In the genomic region with DNA sequence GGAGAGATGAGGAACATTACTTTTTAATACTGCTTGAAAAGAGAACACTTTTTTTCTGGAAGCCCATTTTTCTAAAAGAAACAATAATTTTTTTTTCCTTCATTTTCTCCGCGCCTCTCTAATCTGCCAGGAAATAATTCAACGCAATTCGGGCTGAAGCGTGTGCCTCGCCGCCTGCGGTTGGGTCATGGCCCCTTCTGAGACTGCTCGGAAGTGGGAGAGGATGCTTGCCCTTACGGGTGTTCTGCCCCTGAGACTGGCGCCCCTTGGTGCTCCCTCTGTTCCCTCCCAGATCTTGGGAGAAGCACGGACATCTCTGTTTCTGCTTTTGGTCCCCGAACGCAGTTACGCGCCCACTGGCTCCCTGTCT, we compare ENCODE assay signal across 8 cellular contexts. TPM values are rescaled to one million over a fixed set of nuclear protein-coding genes. Genes with fewer than 3 reads are reported as not detected.
DNase-seq lines count a peak whose midpoint lies in the region; ATAC-seq and TF ChIP-seq lines count a peak whose summit lies in the region.

No MANE protein-coding gene starts in this region.

- no peak for TF ChIP-seq POLR2A in lower leg skin (IDR thresholded peaks at IDR 0.05)

- no peaks in the 10 kb centered on the region for H3K36me3 Mint-ChIP-seq in activated T-helper 2 cell treated with anti-CD3 and anti-CD28 coated beads, Interferon-gamma antibody, Interleukin-2, Interleukin-4, amounts not matched to agents 10 μg/mL and 5 μg/mL and 100 μg/mL, durations not matched to agents 14 hours and 24 hours and 36 hours (ENCODE audit: low read depth)

- H3K9me3 Mint-ChIP-seq in activated T-helper 2 cell treated with anti-CD3 and anti-CD28 coated beads, Interferon-gamma antibody, Interleukin-2, Interleukin-4, amounts not matched to agents 10 μg/mL and 5 μg/mL and 100 μg/mL, durations not matched to agents 14 hours and 24 hours and 36 hours, result no peaks in the 10 kb centered on the region

- ATAC-seq in Right ventricle myocardium superior (ENCODE audit: poor library complexity) (peak; percentile 14), Right ventricle myocardium inferior (no peak), upper lobe of right lung (no peak), GM18520 (IDR thresholded peaks at IDR 0.05; ENCODE audit: unreplicated experiment) (no peak)

- TF ChIP-seq CTCF in lower leg skin (IDR thresholded peaks at IDR 0.05) (no peak), upper lobe of right lung (IDR thresholded peaks at IDR 0.05) (no peak)

- H3K4me3 ChIP-seq in lower leg skin (ENCODE audit: low read depth, poor library complexity, severe bottlenecking) (peak overlapping the region; percentile 10), upper lobe of right lung (peak overlapping the region; percentile 46)

- no peak overlapping the region for H3K27ac ChIP-seq in upper lobe of right lung

- H3K27me3 Mint-ChIP-seq in activated T-helper 2 cell treated with anti-CD3 and anti-CD28 coated beads, Interferon-gamma antibody, Interleukin-2, Interleukin-4, amounts not matched to agents 10 μg/mL and 5 μg/mL and 100 μg/mL, durations not matched to agents 14 hours and 24 hours and 36 hours (ENCODE audit: low read depth), result peaks cover 55% of the 10 kb centered on the region

- intact Hi-C loops in Right ventricle myocardium superior (cut with DNase I) (no loop called here), Right ventricle myocardium inferior (cut with DNase I) (no loop called here), lower leg skin (cut with DNase I; ENCODE audit: low total_unique reads) (no loop called here), upper lobe of right lung (cut with DNase I) (no loop called here)
- intact Hi-C loops in activated T-helper 2 cell treated with anti-CD3 and anti-CD28 coated beads, Interferon-gamma antibody, Interleukin-2, Interleukin-4, amounts not matched to agents 10 μg/mL and 5 μg/mL and 100 μg/mL, durations not matched to agents 14 hours and 24 hours and 36 hours (cut with micrococcal nuclease), result loop anchor here (10.0 kb wide), 1 partner anchor 1001 kb away; a partner anchor contains a TSS

- peak overlapping the region; percentile 13 for H3K4me3 Mint-ChIP-seq in activated T-helper 2 cell treated with anti-CD3 and anti-CD28 coated beads, Interferon-gamma antibody, Interleukin-2, Interleukin-4, amounts not matched to agents 10 μg/mL and 5 μg/mL and 100 μg/mL, durations not matched to agents 14 hours and 24 hours and 36 hours (ENCODE audit: low read depth)

- DNase-seq in Right ventricle myocardium superior (no peak), Right ventricle myocardium inferior (ENCODE audit: missing footprints) (no peak), lower leg skin (ENCODE audit: low spot score in 2 of 2) (no peak), upper lobe of right lung (no peak), NCI-H446 treated with DMSO at 0.1 percent for 48 hours (lab: John Stamatoyannopoulos, UW) (no peak), NCI-H2227 (lab: John Stamatoyannopoulos, UW; ENCODE audit: unreplicated experiment) (no peak)
- no peak for DNase-seq in activated T-helper 2 cell treated with anti-CD3 and anti-CD28 coated beads, Interferon-gamma antibody, Interleukin-2, Interleukin-4, amounts not matched to agents 10 μg/mL and 5 μg/mL and 100 μg/mL, durations not matched to agents 14 hours and 24 hours and 36 hours (ENCODE audit: low spot score)

- H3K4me1 ChIP-seq in upper lobe of right lung, result peaks cover 28% of the 10 kb centered on the region

- WGBS in lower leg skin, 2 donors, result 3 to 5% methylated on average over 16 of the region's 16 CpGs

- H3K4me1 Mint-ChIP-seq in activated T-helper 2 cell treated with anti-CD3 and anti-CD28 coated beads, Interferon-gamma antibody, Interleukin-2, Interleukin-4, amounts not matched to agents 10 μg/mL and 5 μg/mL and 100 μg/mL, durations not matched to agents 14 hours and 24 hours and 36 hours (ENCODE audit: low read depth), result peaks cover 8% of the 10 kb centered on the region

- H3K9me3 ChIP-seq in upper lobe of right lung, result no peaks in the 10 kb centered on the region

- peaks cover 47% of the 10 kb centered on the region for H3K27me3 ChIP-seq in upper lobe of right lung

- H3K27ac Mint-ChIP-seq in activated T-helper 2 cell treated with anti-CD3 and anti-CD28 coated beads, Interferon-gamma antibody, Interleukin-2, Interleukin-4, amounts not matched to agents 10 μg/mL and 5 μg/mL and 100 μg/mL, durations not matched to agents 14 hours and 24 hours and 36 hours, result no peak overlapping the region

- no peaks in the 10 kb centered on the region for H3K36me3 ChIP-seq in upper lobe of right lung

RNA-seq across cellular contexts. Expression of a gene that starts 0.3 kb away (rescaled TPM):
- total RNA-seq in Right ventricle myocardium superior (0.83 TPM), Right ventricle myocardium inferior (0.35 TPM), lower leg skin (1 to 10 TPM; 1.2 to 6.1 (median 1.6) TPM), upper lobe of right lung (14.8 TPM)
- total RNA-seq in activated T-helper 2 cell treated with anti-CD3 and anti-CD28 coated beads, Interferon-gamma antibody, Interleukin-2, Interleukin-4, amounts not matched to agents 10 μg/mL and 5 μg/mL and 100 μg/mL, durations not matched to agents 14 hours and 24 hours and 36 hours, result 0.84 and 0.90 TPM in 2 replicates
